Comparison of ENCODE assay signal across 1 cellular context in genomic region chr2:137173514-137173913, GRCh38.
TF ChIP-seq lines count a peak whose summit lies in the region.

No MANE protein-coding gene starts in this region.

TF ChIP-seq in H1, 55 proteins besides CTCF, POLR2A, EP300 and RAD21 (continued from another document):
- TF ChIP-seq CHD7 (IDR thresholded peaks at IDR 0.05; ENCODE audit: insufficient replicate concordance, low read length), result no peak
- no peak for TF ChIP-seq EZH2 (IDR thresholded peaks at IDR 0.05; ENCODE audit: low read depth, low read length, severe bottlenecking)
- no peak for TF ChIP-seq HDAC6 (IDR thresholded peaks at IDR 0.05; ENCODE audit: low read depth, low read length)
- no peak for TF ChIP-seq POU5F1 (IDR thresholded peaks at IDR 0.05; ENCODE audit: low read depth, low read length)
- TF ChIP-seq MAX (IDR thresholded peaks at IDR 0.05), result no peak
- TF ChIP-seq CBX8 (IDR thresholded peaks at IDR 0.05; ENCODE audit: borderline replicate concordance, low read depth, low read length), result no peak
- TF ChIP-seq GABPA (IDR thresholded peaks at IDR 0.05; ENCODE audit: borderline replicate concordance, insufficient read depth, low read length), result no peak
- TF ChIP-seq SP2 (IDR thresholded peaks at IDR 0.05; ENCODE audit: low read length), result no peak
- no peak for TF ChIP-seq ATF3 (IDR thresholded peaks at IDR 0.05; ENCODE audit: insufficient read depth, low read depth, low read length)
- TF ChIP-seq USF2 (IDR thresholded peaks at IDR 0.05; ENCODE audit: low read length), result no peak
- TF ChIP-seq ASH2L (IDR thresholded peaks at IDR 0.05; ENCODE audit: low read length), result no peak
- TF ChIP-seq TEAD4 (IDR thresholded peaks at IDR 0.05; ENCODE audit: low read depth, low read length), result no peak
